In genomic region chr2:227238242-227239237, GRCh38 we compare ENCODE assay signal across 1 cellular context.
TF ChIP-seq lines count a peak whose summit lies in the region.

No MANE protein-coding gene starts in this region.

TF ChIP-seq in GM12878, 131 proteins besides CTCF, POLR2A, EP300 and RAD21 (continued from another document):
- TF ChIP-seq LARP7 (IDR thresholded peaks at IDR 0.05): no peak
